In the genomic region with DNA sequence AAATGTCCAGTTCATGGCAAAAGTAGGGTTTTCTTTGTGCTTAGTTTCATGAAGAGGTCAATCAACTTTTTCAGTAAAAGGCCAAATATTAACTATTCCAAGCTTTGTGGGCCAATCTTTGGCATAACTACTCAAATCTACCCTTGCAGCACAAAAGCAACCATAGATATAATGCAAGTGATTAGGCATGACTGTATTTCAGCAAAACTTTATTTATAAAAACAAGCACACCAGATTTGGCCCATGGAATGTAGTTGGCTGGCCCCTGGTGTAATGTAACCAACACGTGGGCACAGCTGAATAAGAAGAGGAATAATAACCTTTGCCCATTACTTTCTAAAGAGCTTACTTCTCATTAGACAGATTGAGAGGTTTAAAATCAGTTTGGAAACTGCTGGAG, we compare ENCODE assay signal across 1 cellular context.
TF ChIP-seq lines count a peak whose summit lies in the region.

No MANE protein-coding gene starts in this region.

TF ChIP-seq in K562, 482 proteins besides CTCF, POLR2A, EP300 and RAD21:
- TF ChIP-seq ZHX1 (conservative IDR thresholded peaks at IDR 0.05; ENCODE audit: low read length) (no peak), SMARCA4 (IDR thresholded peaks at IDR 0.05) (no peak), MEF2D (tag; conservative IDR thresholded peaks at IDR 0.05; ENCODE audit: low read depth) (no peak)
- TF ChIP-seq, protein P1, sequence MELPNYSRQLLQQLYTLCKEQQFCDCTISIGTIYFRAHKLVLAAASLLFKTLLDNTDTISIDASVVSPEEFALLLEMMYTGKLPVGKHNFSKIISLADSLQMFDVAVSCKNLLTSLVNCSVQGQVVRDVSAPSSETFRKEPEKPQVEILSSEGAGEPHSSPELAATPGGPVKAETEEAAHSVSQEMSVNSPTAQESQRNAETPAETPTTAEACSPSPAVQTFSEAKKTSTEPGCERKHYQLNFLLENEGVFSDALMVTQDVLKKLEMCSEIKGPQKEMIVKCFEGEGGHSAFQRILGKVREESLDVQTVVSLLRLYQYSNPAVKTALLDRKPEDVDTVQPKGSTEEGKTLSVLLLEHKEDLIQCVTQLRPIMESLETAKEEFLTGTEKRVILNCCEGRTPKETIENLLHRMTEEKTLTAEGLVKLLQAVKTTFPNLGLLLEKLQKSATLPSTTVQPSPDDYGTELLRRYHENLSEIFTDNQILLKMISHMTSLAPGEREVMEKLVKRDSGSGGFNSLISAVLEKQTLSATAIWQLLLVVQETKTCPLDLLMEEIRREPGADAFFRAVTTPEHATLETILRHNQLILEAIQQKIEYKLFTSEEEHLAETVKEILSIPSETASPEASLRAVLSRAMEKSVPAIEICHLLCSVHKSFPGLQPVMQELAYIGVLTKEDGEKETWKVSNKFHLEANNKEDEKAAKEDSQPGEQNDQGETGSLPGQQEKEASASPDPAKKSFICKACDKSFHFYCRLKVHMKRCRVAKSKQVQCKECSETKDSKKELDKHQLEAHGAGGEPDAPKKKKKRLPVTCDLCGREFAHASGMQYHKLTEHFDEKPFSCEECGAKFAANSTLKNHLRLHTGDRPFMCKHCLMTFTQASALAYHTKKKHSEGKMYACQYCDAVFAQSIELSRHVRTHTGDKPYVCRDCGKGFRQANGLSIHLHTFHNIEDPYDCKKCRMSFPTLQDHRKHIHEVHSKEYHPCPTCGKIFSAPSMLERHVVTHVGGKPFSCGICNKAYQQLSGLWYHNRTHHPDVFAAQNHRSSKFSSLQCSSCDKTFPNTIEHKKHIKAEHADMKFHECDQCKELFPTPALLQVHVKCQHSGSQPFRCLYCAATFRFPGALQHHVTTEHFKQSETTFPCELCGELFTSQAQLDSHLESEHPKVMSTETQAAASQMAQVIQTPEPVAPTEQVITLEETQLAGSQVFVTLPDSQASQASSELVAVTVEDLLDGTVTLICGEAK (IDR thresholded peaks at IDR 0.05) = peak; percentile 37; the same call in 1 of the 2 replicates
- TF ChIP-seq, protein P1 (CRISPR knock-in tag; IDR thresholded peaks at IDR 0.05) = no peak
- TF ChIP-seq, protein P2, sequence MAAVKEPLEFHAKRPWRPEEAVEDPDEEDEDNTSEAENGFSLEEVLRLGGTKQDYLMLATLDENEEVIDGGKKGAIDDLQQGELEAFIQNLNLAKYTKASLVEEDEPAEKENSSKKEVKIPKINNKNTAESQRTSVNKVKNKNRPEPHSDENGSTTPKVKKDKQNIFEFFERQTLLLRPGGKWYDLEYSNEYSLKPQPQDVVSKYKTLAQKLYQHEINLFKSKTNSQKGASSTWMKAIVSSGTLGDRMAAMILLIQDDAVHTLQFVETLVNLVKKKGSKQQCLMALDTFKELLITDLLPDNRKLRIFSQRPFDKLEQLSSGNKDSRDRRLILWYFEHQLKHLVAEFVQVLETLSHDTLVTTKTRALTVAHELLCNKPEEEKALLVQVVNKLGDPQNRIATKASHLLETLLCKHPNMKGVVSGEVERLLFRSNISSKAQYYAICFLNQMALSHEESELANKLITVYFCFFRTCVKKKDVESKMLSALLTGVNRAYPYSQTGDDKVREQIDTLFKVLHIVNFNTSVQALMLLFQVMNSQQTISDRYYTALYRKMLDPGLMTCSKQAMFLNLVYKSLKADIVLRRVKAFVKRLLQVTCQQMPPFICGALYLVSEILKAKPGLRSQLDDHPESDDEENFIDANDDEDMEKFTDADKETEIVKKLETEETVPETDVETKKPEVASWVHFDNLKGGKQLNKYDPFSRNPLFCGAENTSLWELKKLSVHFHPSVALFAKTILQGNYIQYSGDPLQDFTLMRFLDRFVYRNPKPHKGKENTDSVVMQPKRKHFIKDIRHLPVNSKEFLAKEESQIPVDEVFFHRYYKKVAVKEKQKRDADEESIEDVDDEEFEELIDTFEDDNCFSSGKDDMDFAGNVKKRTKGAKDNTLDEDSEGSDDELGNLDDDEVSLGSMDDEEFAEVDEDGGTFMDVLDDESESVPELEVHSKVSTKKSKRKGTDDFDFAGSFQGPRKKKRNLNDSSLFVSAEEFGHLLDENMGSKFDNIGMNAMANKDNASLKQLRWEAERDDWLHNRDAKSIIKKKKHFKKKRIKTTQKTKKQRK (IDR thresholded peaks at IDR 0.05; ENCODE audit: borderline replicate concordance, low read depth, low read length) = no peak
